Comparison of ENCODE assay signal across 9 cellular contexts in the genomic region with DNA sequence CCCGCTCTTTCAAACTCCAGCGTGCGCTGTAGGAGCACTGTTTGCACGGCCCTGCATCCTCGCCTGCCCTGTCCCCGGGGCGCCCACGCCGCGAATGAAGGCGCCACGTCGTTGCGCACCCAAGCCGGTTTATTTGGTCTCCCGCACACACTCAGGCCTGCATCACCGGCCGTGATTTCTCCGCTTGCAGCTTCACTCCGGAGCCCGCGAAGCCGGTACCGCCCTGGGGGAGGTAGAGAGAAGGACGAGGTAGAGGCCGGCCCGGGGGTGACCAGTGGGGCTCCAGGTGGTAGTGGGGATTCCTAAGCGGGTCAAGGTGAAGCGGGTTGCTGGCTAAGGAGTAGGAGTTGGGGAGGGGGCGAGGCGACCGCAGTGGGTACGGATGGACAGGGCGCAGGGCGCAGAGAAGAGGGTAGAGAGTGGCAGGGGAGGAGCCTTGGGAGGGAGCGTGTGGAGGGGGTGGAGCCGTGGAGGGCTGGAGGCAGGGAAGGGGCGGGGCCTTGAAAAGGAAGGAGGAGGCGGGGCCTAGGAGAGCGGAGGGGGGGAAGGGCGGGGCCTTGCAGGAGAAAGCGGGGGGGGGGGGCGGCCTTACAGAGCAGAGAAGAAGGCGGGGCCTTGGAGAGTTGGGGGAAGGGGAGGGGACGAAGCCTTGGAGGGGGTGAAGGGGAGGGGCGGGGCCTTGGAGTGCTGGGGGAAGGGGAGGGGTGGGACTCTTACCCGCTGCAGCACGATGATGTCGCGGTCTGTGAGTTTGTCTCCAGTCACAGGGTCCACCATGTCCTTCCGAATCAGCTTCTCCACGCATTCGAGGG. TPM values are rescaled to one million over a fixed set of nuclear protein-coding genes. Genes with fewer than 3 reads are reported as not detected.
DNase-seq lines count a peak whose midpoint lies in the region; ATAC-seq and TF ChIP-seq lines count a peak whose summit lies in the region.
"Had no signal": no experiment of that assay in that cellular context is flagged by ENCODE, and none has a peak within 500 bp of the region (broad histone marks: within the 10 kb centered on the region; RNA-seq: fewer than 3 reads in every experiment).

No MANE protein-coding gene starts in this region.

- no peak for TF ChIP-seq CTCF in breast epithelium (IDR thresholded peaks at IDR 0.05)

- peak overlapping the region; percentile 60 for H3K4me3 Mint-ChIP-seq in activated T-cell treated with anti-CD3 and anti-CD28 coated beads, Interleukin-2, amount 50 U/mL, for 24 hours

- peaks cover 69% of the 10 kb centered on the region for H3K36me3 Mint-ChIP-seq in activated T-cell treated with anti-CD3 and anti-CD28 coated beads, Interleukin-2, amount 50 U/mL, for 24 hours (ENCODE audit: low read depth)

- peak overlapping the region; percentile 96 for H3K27ac Mint-ChIP-seq in activated T-cell treated with anti-CD3 and anti-CD28 coated beads, Interleukin-2, amount 50 U/mL, for 24 hours

- in situ Hi-C loops in T47D (cut with HindIII; ENCODE audit: low pct_unique_long_range_greater_than_20kb, low sequenced_read_pairs): no loop called here

- no peak overlapping the region for H3K4me3 ChIP-seq in breast epithelium

- no peak for ATAC-seq in HG03571 (IDR thresholded peaks at IDR 0.05; ENCODE audit: unreplicated experiment)
- ATAC-seq in GM19397 (IDR thresholded peaks at IDR 0.05; ENCODE audit: unreplicated experiment): no peak

- peaks cover 80% of the 10 kb centered on the region for H3K4me1 Mint-ChIP-seq in activated T-cell treated with anti-CD3 and anti-CD28 coated beads, Interleukin-2, amount 50 U/mL, for 24 hours (ENCODE audit: low read depth)

- no peak for TF ChIP-seq POLR2A in breast epithelium (IDR thresholded peaks at IDR 0.05)

- intact Hi-C loops in breast epithelium (cut with DNase I; ENCODE audit: low total_unique reads): no loop called here

- H3K9me3 Mint-ChIP-seq in activated T-cell treated with anti-CD3 and anti-CD28 coated beads, Interleukin-2, amount 50 U/mL, for 24 hours: no peaks in the 10 kb centered on the region

- H3K9me3 ChIP-seq in breast epithelium: no peaks in the 10 kb centered on the region

- H3K4me1 ChIP-seq in breast epithelium: no peaks in the 10 kb centered on the region

- H3K27me3 ChIP-seq in breast epithelium: no peaks in the 10 kb centered on the region

- H3K27me3 Mint-ChIP-seq in activated T-cell treated with anti-CD3 and anti-CD28 coated beads, Interleukin-2, amount 50 U/mL, for 24 hours: no peaks in the 10 kb centered on the region

- H3K27ac ChIP-seq in breast epithelium: peak overlapping the region in 1 of 2 donors; percentile 41
- H3K27ac ChIP-seq: VCaP had no signal

- DNase-seq in T47D (ENCODE audit: low read depth in 1 of 2, low spot score in 1 of 2) (peak; percentile 57 to 82), breast epithelium (ENCODE audit: low spot score in 2 of 2) (no peak), germinal center (ENCODE audit: low spot score) (peak; percentile 36), GDM1 (lab: John Stamatoyannopoulos, UW) (no peak)
- peak; percentile 70 for DNase-seq in activated T-cell treated with anti-CD3 and anti-CD28 coated beads, Interleukin-2, amount 50 U/mL, for 24 hours
- peak; percentile 75 for DNase-seq in stimulated activated CD4-positive, alpha-beta T cell treated with anti-CD3 and anti-CD28 coated beads, Interleukin-12 subunit alpha, Interleukin-12 subunit beta, amount 100 ng/mL, for 4 hours

- peaks cover 5% of the 10 kb centered on the region for H3K36me3 ChIP-seq in breast epithelium

RNA-seq across cellular contexts. Expression of a gene that starts 24.6 kb away (rescaled TPM):
- total RNA-seq in breast epithelium: 10 to 100 TPM; 54.7 to 60.0 (median 57.4) TPM

RNA-seq across cellular contexts. Expression of a gene that starts 25.3 kb away (rescaled TPM):
- 10 to 100 TPM in 2 of 3 donors, under 1 TPM in 1; 0.32 to 16.1 (median 10.2) TPM for total RNA-seq in breast epithelium

RNA-seq across cellular contexts. Expression of a gene that starts 28.0 kb away (rescaled TPM):
- 10 to 100 TPM; 17.3 to 40.2 (median 34.7) TPM for total RNA-seq in breast epithelium

RNA-seq across cellular contexts. Expression of a gene that starts 35.2 kb away (rescaled TPM):
- 1 to 10 TPM; 6.2 to 8.8 (median 6.3) TPM for total RNA-seq in breast epithelium

RNA-seq across cellular contexts. Expression of a gene that starts 43.3 kb away (rescaled TPM):
- total RNA-seq in breast epithelium: 100 to 1,000 TPM; 164 to 389 (median 199) TPM

Comparison
In these comparisons a context has a peak if more than half of its experiments do, and no peak if none do; other contexts are left out.
1. DNase-seq: peak in T47D (2 of 2), activated T-cell treated with anti-CD3 and anti-CD28 coated beads, Interleukin-2, amount 50 U/mL, for 24 hours (single experiment), germinal center (single experiment) and stimulated activated CD4-positive, alpha-beta T cell treated with anti-CD3 and anti-CD28 coated beads, Interleukin-12 subunit alpha, Interleukin-12 subunit beta, amount 100 ng/mL, for 4 hours (single experiment); none in breast epithelium (0 of 2) and GDM1 (single experiment).